8 cellular contexts compared by ENCODE assay signal in genomic region chr11:128859563-128860441, GRCh38. TPM values are rescaled to one million over a fixed set of nuclear protein-coding genes. Genes with fewer than 3 reads are reported as not detected.
A peak's percentile ranks its signal among the peaks of the same experiment; 100 is the strongest.
DNase-seq lines count a peak whose midpoint lies in the region; ATAC-seq and TF ChIP-seq lines count a peak whose summit lies in the region.

No MANE protein-coding gene starts in this region.

- TF ChIP-seq CTCF in GM12875 (IDR thresholded peaks at IDR 0.05; ENCODE audit: borderline replicate concordance, insufficient read depth, low read depth, low read length) (peak; percentile 99), HCT116 (IDR thresholded peaks at IDR 0.05 in 2 of 3, conservative IDR thresholded peaks at IDR 0.05 in 1 of 3; ENCODE audit: borderline replicate concordance in 1 of 3, insufficient read depth in 1 of 3, low read depth in 2 of 3, low read length in 2 of 3) (peak; percentile 81 to 98 (median 97)), endodermal cell (conservative IDR thresholded peaks at IDR 0.05) (peak; percentile 98), natural killer cell (IDR thresholded peaks at IDR 0.05) (peak; percentile 99)

- H3K27me3 ChIP-seq in HCT116 (ENCODE audit: insufficient read depth, low read length) (peaks cover 2% of the 10 kb centered on the region; the same call in 1 of the 2 replicates), endodermal cell (ENCODE audit: control insufficient read depth, insufficient read depth, low read length, poor library complexity, severe bottlenecking) (peaks cover 5% of the 10 kb centered on the region)

- no peak overlapping the region for H3K27ac Mint-ChIP-seq in activated CD4-positive, alpha-beta memory T cell treated with anti-CD3 and anti-CD28 coated beads for 36 hours
- no peak overlapping the region for H3K27ac Mint-ChIP-seq in endodermal cell
- no peak overlapping the region for H3K27ac Mint-ChIP-seq in natural killer cell
- H3K27ac Mint-ChIP-seq in stimulated activated naive B cell treated with anti-CD40 and anti-IgM and Interleukin-4, amounts not matched to agents 10 μg/mL and 1 μg/mL and 100 μg/mL, for 72 hours = peak overlapping the region; percentile 48

- peaks cover 4% of the 10 kb centered on the region for H3K4me1 Mint-ChIP-seq in activated CD4-positive, alpha-beta memory T cell treated with anti-CD3 and anti-CD28 coated beads for 36 hours (ENCODE audit: low read depth)
- H3K4me1 Mint-ChIP-seq in endodermal cell = no peaks in the 10 kb centered on the region
- H3K4me1 Mint-ChIP-seq in natural killer cell = peaks cover 8 to 9% of the 10 kb centered on the region in 2 donors
- H3K4me1 Mint-ChIP-seq in stimulated activated naive B cell treated with anti-CD40 and anti-IgM and Interleukin-4, amounts not matched to agents 10 μg/mL and 1 μg/mL and 100 μg/mL, for 72 hours = peaks cover 19 to 27% of the 10 kb centered on the region in 2 donors

- H3K27me3 Mint-ChIP-seq in activated CD4-positive, alpha-beta memory T cell treated with anti-CD3 and anti-CD28 coated beads for 36 hours = peaks cover 2% of the 10 kb centered on the region
- H3K27me3 Mint-ChIP-seq in endodermal cell (ENCODE audit: insufficient read depth) = peaks cover 36% of the 10 kb centered on the region
- H3K27me3 Mint-ChIP-seq in natural killer cell (ENCODE audit: low read depth in 2 of 2) = peaks cover 0 to 14% of the 10 kb centered on the region in 2 donors
- H3K27me3 Mint-ChIP-seq in stimulated activated naive B cell treated with anti-CD40 and anti-IgM and Interleukin-4, amounts not matched to agents 10 μg/mL and 1 μg/mL and 100 μg/mL, for 72 hours = peaks cover 3 to 6% of the 10 kb centered on the region in 2 donors

- H3K4me2 ChIP-seq in HCT116 (ENCODE audit: low read length) = peak overlapping the region; percentile 50

- H3K27ac ChIP-seq in HCT116 (ENCODE audit: low read depth, low read length) = no peak overlapping the region
- H3K27ac ChIP-seq in endodermal cell (ENCODE audit: low read depth, low read length) = no peak overlapping the region

- no peaks in the 10 kb centered on the region for H3K9me2 ChIP-seq in HCT116 (ENCODE audit: insufficient read depth)

- H3K4me1 ChIP-seq in HCT116 (ENCODE audit: control insufficient read depth in 1 of 2, insufficient read depth in 2 of 2, low read length in 2 of 2) = peaks cover 0 to 10% of the 10 kb centered on the region in 2 experiments; a peak in 1 of 4 replicates
- no peaks in the 10 kb centered on the region for H3K4me1 ChIP-seq in endodermal cell (ENCODE audit: control insufficient read depth, insufficient read depth, low read length)

- TF ChIP-seq POLR2A in HCT116 (IDR thresholded peaks at IDR 0.05; ENCODE audit: borderline replicate concordance, extremely low read depth, insufficient read depth, insufficient read length) = no peak

- H3K9me3 ChIP-seq in HCT116 (ENCODE audit: control insufficient read depth in 1 of 2, insufficient read depth in 1 of 2, low read depth in 1 of 2, low read length in 2 of 2) = no peaks in the 10 kb centered on the region
- no peaks in the 10 kb centered on the region for H3K9me3 ChIP-seq in endodermal cell (ENCODE audit: control insufficient read depth, low read length)

- no peaks in the 10 kb centered on the region for H4K20me1 ChIP-seq in HCT116 (ENCODE audit: insufficient read depth)

- DNase-seq in HCT116 (ENCODE audit: low read depth, low spot score) (peak; percentile 68), MV-4-11 (lab: John Stamatoyannopoulos, UW) (peak; percentile 49), endodermal cell (peak; percentile 96), natural killer cell (peak; percentile 76), EL (no peak)
- DNase-seq in activated CD4-positive, alpha-beta memory T cell treated with anti-CD3 and anti-CD28 coated beads for 36 hours = peak; percentile 87
- peak; percentile 76 for DNase-seq in stimulated activated naive B cell treated with anti-CD40 and anti-IgM and Interleukin-4, amounts not matched to agents 10 μg/mL and 1 μg/mL and 100 μg/mL, for 72 hours

- 46 to 79% methylated on average over 9 to 33 of the region's 33 CpGs for WGBS in endodermal cell (ENCODE audit: insufficient coverage in 1 of 2, insufficient read length in 1 of 2), 2 experiments

- H3K9ac ChIP-seq in HCT116 (ENCODE audit: low read length) (no peak overlapping the region), endodermal cell (ENCODE audit: extremely low read depth, low read length, poor library complexity, severe bottlenecking) (no peak overlapping the region)

- ATAC-seq in HCT116 = peak; percentile 99
- peak; percentile 88 to 98 (median 97) for ATAC-seq in natural killer cell
- peak; percentile 93 to 95 for ATAC-seq in stimulated activated naive B cell treated with anti-CD40 and anti-IgM and Interleukin-4, amounts not matched to agents 10 μg/mL and 1 μg/mL and 100 μg/mL, for 72 hours (replicated peaks)

- peak; percentile 67 for TF ChIP-seq RAD21 in HCT116 (IDR thresholded peaks at IDR 0.05; ENCODE audit: low read depth)

- RAD21 ChIA-PET in HCT116 (lab: Charles Lee; ENCODE audit: low non-redundant PET in 1 of 2, low total read pairs in 2 of 2, uncharacterized antibody in 2 of 2, unreplicated experiment in 2 of 2) = no interaction called here

- no peaks in the 10 kb centered on the region for H3K36me3 Mint-ChIP-seq in activated CD4-positive, alpha-beta memory T cell treated with anti-CD3 and anti-CD28 coated beads for 36 hours
- H3K36me3 Mint-ChIP-seq in endodermal cell (ENCODE audit: low read depth) (no peaks in the 10 kb centered on the region), natural killer cell (no peaks in the 10 kb centered on the region)
- H3K36me3 Mint-ChIP-seq in stimulated activated naive B cell treated with anti-CD40 and anti-IgM and Interleukin-4, amounts not matched to agents 10 μg/mL and 1 μg/mL and 100 μg/mL, for 72 hours = no peaks in the 10 kb centered on the region

- intact Hi-C loops in HCT116 (cut with micrococcal nuclease) = loop anchor here (1.0 to 2.0 kb wide), 2 partner anchors 688 to 829 kb away; no protein-coding TSS in a partner anchor
- intact Hi-C loops in activated CD4-positive, alpha-beta memory T cell treated with anti-CD3 and anti-CD28 coated beads for 36 hours (cut with micrococcal nuclease) = loop anchor here (1.0 to 10.0 kb wide), 5 partner anchors 15 to 915 kb away; no protein-coding TSS in a partner anchor
- intact Hi-C loops in natural killer cell (cut with micrococcal nuclease) = no loop called here

- peak overlapping the region; percentile 62 for H2AFZ ChIP-seq in HCT116 (ENCODE audit: low read depth, low read length, poor library complexity, severe bottlenecking)

- POLR2A ChIA-PET in HCT116 (lab: Charles Lee) = no interaction called here
- POLR2A ChIA-PET in activated CD4-positive, alpha-beta memory T cell treated with anti-CD3 and anti-CD28 coated beads for 36 hours (lab: Charles Lee) = no interaction called here

- H3K9me3 Mint-ChIP-seq in activated CD4-positive, alpha-beta memory T cell treated with anti-CD3 and anti-CD28 coated beads for 36 hours = no peaks in the 10 kb centered on the region
- H3K9me3 Mint-ChIP-seq in endodermal cell = no peaks in the 10 kb centered on the region
- H3K9me3 Mint-ChIP-seq in natural killer cell = no peaks in the 10 kb centered on the region
- H3K9me3 Mint-ChIP-seq in stimulated activated naive B cell treated with anti-CD40 and anti-IgM and Interleukin-4, amounts not matched to agents 10 μg/mL and 1 μg/mL and 100 μg/mL, for 72 hours = no peaks in the 10 kb centered on the region

- H3K4me3 ChIP-seq in GM12875 (ENCODE audit: low read depth, low read length) = no peak overlapping the region
- no peak overlapping the region; a peak in 1 of 4 replicates for H3K4me3 ChIP-seq in HCT116 (replicated peaks in 1 of 2; ENCODE audit: low read depth in 1 of 2, low read length in 2 of 2)
- no peak overlapping the region for H3K4me3 ChIP-seq in endodermal cell (ENCODE audit: low read length)

- no TSS peak for BruUV-seq in HCT116 (replicated peaks; lab: Mats Ljungman, UMichigan)

- CTCF ChIA-PET in HCT116 (lab: Charles Lee) = interaction anchor here (1.3 to 1.9 kb wide), 2 partner anchors 29 to 702 kb away, joined by 3 to 4 read pairs; no protein-coding TSS in a partner anchor
- CTCF ChIA-PET in activated CD4-positive, alpha-beta memory T cell treated with anti-CD3 and anti-CD28 coated beads for 36 hours (lab: Charles Lee) = interaction anchor here (0.7 to 5.8 kb wide), 11 partner anchors 10 to 1016 kb away, joined by 3 to 38 read pairs (median 3); no protein-coding TSS in a partner anchor

- H3K79me2 ChIP-seq in HCT116 (ENCODE audit: insufficient read depth, low read length) = no peaks in the 10 kb centered on the region

- H3K36me3 ChIP-seq in HCT116 (ENCODE audit: control insufficient read depth in 1 of 2, insufficient read depth in 2 of 2, low read length in 2 of 2) (no peaks in the 10 kb centered on the region), endodermal cell (ENCODE audit: control insufficient read depth, insufficient read depth, low read length) (no peaks in the 10 kb centered on the region)

- H3K4me3 Mint-ChIP-seq in activated CD4-positive, alpha-beta memory T cell treated with anti-CD3 and anti-CD28 coated beads for 36 hours = no peak overlapping the region
- no peak overlapping the region for H3K4me3 Mint-ChIP-seq in endodermal cell
- H3K4me3 Mint-ChIP-seq in natural killer cell = no peak overlapping the region
- peak overlapping the region; percentile 35 to 36 for H3K4me3 Mint-ChIP-seq in stimulated activated naive B cell treated with anti-CD40 and anti-IgM and Interleukin-4, amounts not matched to agents 10 μg/mL and 1 μg/mL and 100 μg/mL, for 72 hours

TF ChIP-seq in HCT116, 20 proteins besides CTCF, POLR2A, EP300 and RAD21:
- TF ChIP-seq CBX3 (IDR thresholded peaks at IDR 0.05; ENCODE audit: low read depth) (peak; percentile 50; the same call in 1 of the 2 replicates), ZFX (IDR thresholded peaks at IDR 0.05) (peak; percentile 50), POLR2AphosphoS5 (IDR thresholded peaks at IDR 0.05; ENCODE audit: low read depth, low read length) (no peak), EGR1 (IDR thresholded peaks at IDR 0.05; ENCODE audit: low read depth) (peak; percentile 19; the same call in 1 of the 2 replicates), YY1 (IDR thresholded peaks at IDR 0.05; ENCODE audit: extremely low read depth, insufficient replicate concordance, low read depth, low read length) (peak; percentile 67)

RNA-seq across cellular contexts. Expression of gene KCNJ1, which starts 7.3 kb away (rescaled TPM):
- total RNA-seq in HCT116 (2021; ENCODE audit: unreplicated experiment) (0.15 TPM), endodermal cell (not detected), natural killer cell (not detected)
- polyA plus RNA-seq in HCT116 (2012) = 0.05 and 0.17 TPM in 2 replicates
- not detected for total RNA-seq in activated CD4-positive, alpha-beta memory T cell treated with anti-CD3 and anti-CD28 coated beads for 36 hours
- polyA plus RNA-seq in endodermal cell (2013, experiment 1 of 2) = 0.36 TPM
- polyA plus RNA-seq in endodermal cell (2013, experiment 2 of 2) = not detected

RNA-seq across cellular contexts. Expression of gene KCNJ5, which starts 31.4 kb away (rescaled TPM):
- total RNA-seq in HCT116 (2021; ENCODE audit: unreplicated experiment) (0.17 TPM), endodermal cell (1 to 10 TPM in 1 of 2 donors, under 1 TPM in 1; 0.60 to 1.1 TPM), natural killer cell (under 1 TPM; 0.09 to 0.18 (median 0.15) TPM)
- polyA plus RNA-seq in HCT116 (2012) = 0.62 and 0.65 TPM in 2 replicates
- not detected for total RNA-seq in activated CD4-positive, alpha-beta memory T cell treated with anti-CD3 and anti-CD28 coated beads for 36 hours
- polyA plus RNA-seq in endodermal cell (2013, experiment 1 of 2) = 0.64 TPM
- polyA plus RNA-seq in endodermal cell (2013, experiment 2 of 2) = 1.2 TPM

Comparison
In these comparisons a context has a peak if more than half of its experiments do, and no peak if none do; other contexts are left out.
1. H3K4me3 Mint-ChIP-seq: peak in stimulated activated naive B cell treated with anti-CD40 and anti-IgM and Interleukin-4, amounts not matched to agents 10 μg/mL and 1 μg/mL and 100 μg/mL, for 72 hours (2 of 2); none in activated CD4-positive, alpha-beta memory T cell treated with anti-CD3 and anti-CD28 coated beads for 36 hours (single experiment), endodermal cell (single experiment) and natural killer cell (single experiment).
2. Peak in every context shown above with its lines, with median percentiles within 50 percentile points of each other: CTCF ChIP-seq and ATAC-seq.